ENCODE assay signal across 17 cellular contexts in the genomic region with DNA sequence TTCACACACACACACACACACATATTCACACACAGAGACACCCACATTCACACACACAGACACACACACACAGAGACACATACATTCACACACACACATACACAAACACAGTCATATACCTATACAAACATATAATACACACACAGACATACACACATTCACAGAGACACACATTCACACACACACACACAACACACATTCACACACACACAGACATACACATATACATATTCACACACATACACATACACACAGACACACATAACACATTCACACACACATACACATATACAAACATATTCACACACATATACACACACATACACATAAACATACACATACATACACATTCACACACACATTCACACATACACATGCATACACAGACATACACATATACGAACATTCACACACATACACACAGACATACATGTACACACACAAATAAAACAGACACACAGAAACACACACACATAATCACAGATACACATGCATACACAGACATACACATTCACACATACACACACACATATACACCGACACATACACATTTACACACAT. TPM values are rescaled to one million over a fixed set of nuclear protein-coding genes. Genes with fewer than 3 reads are reported as not detected.
A peak's percentile ranks its signal among the peaks of the same experiment; 100 is the strongest.
DNase-seq lines count a peak whose midpoint lies in the region; ATAC-seq, FAIRE-seq and TF ChIP-seq lines count a peak whose summit lies in the region.
"Had no signal": no experiment of that assay in that cellular context is flagged by ENCODE, and none has a peak within 500 bp of the region (broad histone marks: within the 10 kb centered on the region; RNA-seq: fewer than 3 reads in every experiment).

No MANE protein-coding gene starts in this region.

- H2AFZ ChIP-seq in keratinocyte (ENCODE audit: control insufficient read depth, low read length) = no peak overlapping the region

- H3K27ac ChIP-seq in BLaER1 (peak overlapping the region; percentile 76), angular gyrus (ENCODE audit: low read depth, low read length) (peak overlapping the region; percentile 23), keratinocyte (ENCODE audit: control insufficient read depth, insufficient read depth, low read length) (peak overlapping the region; percentile 89)
- H3K27ac ChIP-seq: ovary, SK-N-MC had no signal

- no peak overlapping the region for H3K27ac Mint-ChIP-seq in activated T-helper 2 cell treated with anti-CD3 and anti-CD28 coated beads, Interferon-gamma antibody, Interleukin-2, Interleukin-4, amounts not matched to agents 10 μg/mL and 5 μg/mL and 100 μg/mL, durations not matched to agents 14 hours and 24 hours and 36 hours
- H3K27ac Mint-ChIP-seq: activated naive CD4-positive, alpha-beta T cell treated with anti-CD3 and anti-CD28 coated beads for 36 hours; CD4-positive, alpha-beta T cell; T-helper 2 cell treated with Interferon-gamma antibody and Interleukin-4, amounts not matched to agents 5 μg/mL and 100 μg/mL, for 36 hours had no signal

- peak; percentile 9 for ATAC-seq in HG02798 (IDR thresholded peaks at IDR 0.05; ENCODE audit: poor library complexity, unreplicated experiment)
- ATAC-seq in HG03342 (IDR thresholded peaks at IDR 0.05; ENCODE audit: unreplicated experiment) = no peak

- dilution Hi-C loops in keratinocyte (cut with MboI; ENCODE audit: extremely low pct_ligation_motif_present, low sequenced_read_pairs) = no loop called here

- no peaks in the 10 kb centered on the region for H3K36me3 Mint-ChIP-seq in activated T-helper 2 cell treated with anti-CD3 and anti-CD28 coated beads, Interferon-gamma antibody, Interleukin-2, Interleukin-4, amounts not matched to agents 10 μg/mL and 5 μg/mL and 100 μg/mL, durations not matched to agents 14 hours and 24 hours and 36 hours (ENCODE audit: low read depth)
- H3K36me3 Mint-ChIP-seq: naive thymus-derived CD8-positive, alpha-beta T cell had no signal

- intact Hi-C loops in activated T-helper 2 cell treated with anti-CD3 and anti-CD28 coated beads, Interferon-gamma antibody, Interleukin-2, Interleukin-4, amounts not matched to agents 10 μg/mL and 5 μg/mL and 100 μg/mL, durations not matched to agents 14 hours and 24 hours and 36 hours (cut with micrococcal nuclease) = loop anchor here (1.0 kb wide), 2 partner anchors 24 to 81 kb away; no protein-coding TSS in a partner anchor

- H3K9me3 ChIP-seq in BLaER1 = no peaks in the 10 kb centered on the region
- H3K9me3 ChIP-seq in keratinocyte (ENCODE audit: control insufficient read depth, low read depth, low read length) = no peaks in the 10 kb centered on the region
- H3K9me3 ChIP-seq: ovary, uterus had no signal

- no peak overlapping the region for H3K4me3 Mint-ChIP-seq in activated T-helper 2 cell treated with anti-CD3 and anti-CD28 coated beads, Interferon-gamma antibody, Interleukin-2, Interleukin-4, amounts not matched to agents 10 μg/mL and 5 μg/mL and 100 μg/mL, durations not matched to agents 14 hours and 24 hours and 36 hours (ENCODE audit: low read depth)
- H3K4me3 Mint-ChIP-seq: activated naive CD4-positive, alpha-beta T cell treated with anti-CD3 and anti-CD28 coated beads for 36 hours; CD4-positive, alpha-beta T cell; naive thymus-derived CD8-positive, alpha-beta T cell; T-helper 2 cell treated with Interferon-gamma antibody and Interleukin-4, amounts not matched to agents 5 μg/mL and 100 μg/mL, for 36 hours had no signal

- TF ChIP-seq CTCF in keratinocyte (optimal IDR thresholded peaks at IDR 0.05 in 1 of 3, IDR thresholded peaks at IDR 0.05 in 1 of 3, conservative IDR thresholded peaks at IDR 0.05 in 1 of 3; ENCODE audit: extremely low read depth in 1 of 3, insufficient read depth in 2 of 3, low read length in 3 of 3) = no peak

- no peak overlapping the region for H3K4me3 ChIP-seq in BLaER1
- no peak overlapping the region for H3K4me3 ChIP-seq in keratinocyte (ENCODE audit: control insufficient read depth in 2 of 3, extremely low read depth in 1 of 3, insufficient read depth in 2 of 3, low read depth in 1 of 3, low read length in 3 of 3)
- H3K4me3 ChIP-seq: ovary, SK-N-MC, uterus had no signal

- H3K79me2 ChIP-seq in keratinocyte (ENCODE audit: control insufficient read depth, insufficient read depth, low read length) = peaks cover 14% of the 10 kb centered on the region

- FAIRE-seq in keratinocyte (lab: Jason Lieb, UNC) = no peak

- H3K4me1 ChIP-seq in BLaER1 (peaks cover 98% of the 10 kb centered on the region), keratinocyte (ENCODE audit: control insufficient read depth, extremely low read depth, insufficient read depth, low read length) (peaks cover 46% of the 10 kb centered on the region)

- H4K20me1 ChIP-seq in BLaER1 (no peaks in the 10 kb centered on the region), keratinocyte (ENCODE audit: control insufficient read depth, extremely low read depth, insufficient read depth, low read length) (no peaks in the 10 kb centered on the region)

- DNase-seq in keratinocyte (ENCODE audit: low read depth, low spot score) (no peak), AG08395 (ENCODE audit: low spot score) (no peak), NCI-H2029 treated with DMSO at 0.1 percent for 48 hours (lab: John Stamatoyannopoulos, UW) (no peak)
- DNase-seq in activated T-helper 2 cell treated with anti-CD3 and anti-CD28 coated beads, Interferon-gamma antibody, Interleukin-2, Interleukin-4, amounts not matched to agents 10 μg/mL and 5 μg/mL and 100 μg/mL, durations not matched to agents 14 hours and 24 hours and 36 hours (ENCODE audit: low spot score) = no peak
- DNase-seq: NCI-H187, NCI-H774 had no signal

- H3K4me2 ChIP-seq in BLaER1 = peak overlapping the region; percentile 91
- H3K4me2 ChIP-seq in keratinocyte (ENCODE audit: control insufficient read depth, extremely low read depth, insufficient read depth, low read depth, low read length) = no peak overlapping the region

- peak overlapping the region; percentile 45; the same call in 1 of the 2 replicates for H3K9ac ChIP-seq in BLaER1
- peak overlapping the region; percentile 73 for H3K9ac ChIP-seq in keratinocyte (ENCODE audit: control insufficient read depth, extremely low read depth, insufficient read depth, low read length)

- H3K27me3 ChIP-seq in BLaER1 (peaks cover 37% of the 10 kb centered on the region), keratinocyte (ENCODE audit: control insufficient read depth, extremely low read depth, insufficient read depth, low read length) (peaks cover 27% of the 10 kb centered on the region)
- H3K27me3 ChIP-seq: ovary, uterus had no signal

- H3K36me3 ChIP-seq in BLaER1 = no peaks in the 10 kb centered on the region
- peaks cover 0 to 7% of the 10 kb centered on the region in 2 experiments for H3K36me3 ChIP-seq in keratinocyte (ENCODE audit: control insufficient read depth in 2 of 2, extremely low read depth in 1 of 2, insufficient read depth in 2 of 2, low read length in 2 of 2)
- H3K36me3 ChIP-seq: ovary, uterus had no signal

- H3K4me1 Mint-ChIP-seq in activated T-helper 2 cell treated with anti-CD3 and anti-CD28 coated beads, Interferon-gamma antibody, Interleukin-2, Interleukin-4, amounts not matched to agents 10 μg/mL and 5 μg/mL and 100 μg/mL, durations not matched to agents 14 hours and 24 hours and 36 hours (ENCODE audit: low read depth) = peaks cover 4% of the 10 kb centered on the region

- no peaks in the 10 kb centered on the region for H3K9me3 Mint-ChIP-seq in activated T-helper 2 cell treated with anti-CD3 and anti-CD28 coated beads, Interferon-gamma antibody, Interleukin-2, Interleukin-4, amounts not matched to agents 10 μg/mL and 5 μg/mL and 100 μg/mL, durations not matched to agents 14 hours and 24 hours and 36 hours
- H3K9me3 Mint-ChIP-seq: activated naive CD4-positive, alpha-beta T cell treated with anti-CD3 and anti-CD28 coated beads for 36 hours; CD4-positive, alpha-beta T cell; naive thymus-derived CD8-positive, alpha-beta T cell; T-helper 2 cell treated with Interferon-gamma antibody and Interleukin-4, amounts not matched to agents 5 μg/mL and 100 μg/mL, for 36 hours had no signal

- H3K9me1 ChIP-seq in keratinocyte (ENCODE audit: control insufficient read depth, extremely low read depth, insufficient read depth, low read length) = no peaks in the 10 kb centered on the region

- H3K27me3 Mint-ChIP-seq in activated T-helper 2 cell treated with anti-CD3 and anti-CD28 coated beads, Interferon-gamma antibody, Interleukin-2, Interleukin-4, amounts not matched to agents 10 μg/mL and 5 μg/mL and 100 μg/mL, durations not matched to agents 14 hours and 24 hours and 36 hours (ENCODE audit: low read depth) = peaks cover 6% of the 10 kb centered on the region

RNA-seq across cellular contexts. Expression of a gene that starts 7.9 kb away (rescaled TPM):
- polyA plus RNA-seq in keratinocyte = 0.65 to 1.7 TPM (median 1.2 TPM) in 3 replicates
- polyA plus RNA-seq in keratinocyte (2011; ENCODE audit: low read depth) = not detected
- polyA plus RNA-seq in keratinocyte (2011; cell fraction: cytosol; rRNA removed) = 0.55 and 0.81 TPM in 2 replicates
- 6.7 and 11.7 TPM in 2 replicates for polyA plus RNA-seq in keratinocyte (2011; cell fraction: nucleus; rRNA removed)
- polyA plus RNA-seq in keratinocyte (2012; ENCODE audit: low replicate concordance) = 0.68 and 0.72 TPM in 2 replicates
- 0.38 to 0.96 TPM in 2 of 3 replicates, not detected in the other for polyA minus RNA-seq in keratinocyte
- polyA minus RNA-seq in keratinocyte (2011; cell fraction: cytosol; rRNA and poly(A)+ RNA removed) = not detected
- polyA minus RNA-seq in keratinocyte (2011; cell fraction: nucleus; rRNA and poly(A)+ RNA removed) = 1.3 and 1.8 TPM in 2 replicates
- total RNA-seq in activated T-helper 2 cell treated with anti-CD3 and anti-CD28 coated beads, Interferon-gamma antibody, Interleukin-2, Interleukin-4, amounts not matched to agents 10 μg/mL and 5 μg/mL and 100 μg/mL, durations not matched to agents 14 hours and 24 hours and 36 hours = not detected in 2 replicates
- total RNA-seq: activated naive CD4-positive, alpha-beta T cell treated with anti-CD3 and anti-CD28 coated beads for 36 hours; CD4-positive, alpha-beta T cell had no signal

RNA-seq across cellular contexts. Expression of a gene that starts 10.2 kb away (rescaled TPM):
- polyA plus RNA-seq in keratinocyte = 10.3 to 26.1 TPM (median 15.3 TPM) in 3 replicates
- polyA plus RNA-seq in keratinocyte (2011; ENCODE audit: low read depth) = 2.1 TPM
- 15.3 and 37.7 TPM in 2 replicates for polyA plus RNA-seq in keratinocyte (2011; cell fraction: cytosol; rRNA removed)
- polyA plus RNA-seq in keratinocyte (2011; cell fraction: nucleus; rRNA removed) = 15.4 and 26.2 TPM in 2 replicates
- 6.2 and 33.8 TPM in 2 replicates for polyA plus RNA-seq in keratinocyte (2012; ENCODE audit: low replicate concordance)
- polyA minus RNA-seq in keratinocyte = 9.0 to 17.2 TPM (median 11.8 TPM) in 3 replicates
- polyA minus RNA-seq in keratinocyte (2011; cell fraction: cytosol; rRNA and poly(A)+ RNA removed) = 42.6 TPM
- 12.3 and 17.7 TPM in 2 replicates for polyA minus RNA-seq in keratinocyte (2011; cell fraction: nucleus; rRNA and poly(A)+ RNA removed)
- not detected in 2 replicates for total RNA-seq in activated T-helper 2 cell treated with anti-CD3 and anti-CD28 coated beads, Interferon-gamma antibody, Interleukin-2, Interleukin-4, amounts not matched to agents 10 μg/mL and 5 μg/mL and 100 μg/mL, durations not matched to agents 14 hours and 24 hours and 36 hours
- total RNA-seq: activated naive CD4-positive, alpha-beta T cell treated with anti-CD3 and anti-CD28 coated beads for 36 hours; CD4-positive, alpha-beta T cell had no signal

RNA-seq across cellular contexts. Expression of a gene that starts 37.9 kb away (rescaled TPM):
- 38.7 to 63.2 TPM (median 45.8 TPM) in 3 replicates for polyA plus RNA-seq in keratinocyte
- polyA plus RNA-seq in keratinocyte (2011; ENCODE audit: low read depth) = 42.7 TPM
- 52.9 and 55.5 TPM in 2 replicates for polyA plus RNA-seq in keratinocyte (2011; cell fraction: cytosol; rRNA removed)
- 80.8 and 105 TPM in 2 replicates for polyA plus RNA-seq in keratinocyte (2011; cell fraction: nucleus; rRNA removed)
- 37.2 and 79.4 TPM in 2 replicates for polyA plus RNA-seq in keratinocyte (2012; ENCODE audit: low replicate concordance)
- 33.4 to 50.5 TPM (median 35.0 TPM) in 3 replicates for polyA minus RNA-seq in keratinocyte
- 79.8 TPM for polyA minus RNA-seq in keratinocyte (2011; cell fraction: cytosol; rRNA and poly(A)+ RNA removed)
- 33.3 and 45.4 TPM in 2 replicates for polyA minus RNA-seq in keratinocyte (2011; cell fraction: nucleus; rRNA and poly(A)+ RNA removed)
- 0.41 TPM in 1 of 2 replicates, not detected in the other for total RNA-seq in activated T-helper 2 cell treated with anti-CD3 and anti-CD28 coated beads, Interferon-gamma antibody, Interleukin-2, Interleukin-4, amounts not matched to agents 10 μg/mL and 5 μg/mL and 100 μg/mL, durations not matched to agents 14 hours and 24 hours and 36 hours
- total RNA-seq: activated naive CD4-positive, alpha-beta T cell treated with anti-CD3 and anti-CD28 coated beads for 36 hours had no signal

RNA-seq across cellular contexts. Expression of a gene that starts 46.5 kb away (rescaled TPM):
- polyA plus RNA-seq in keratinocyte = 14.9 to 22.6 TPM (median 20.6 TPM) in 3 replicates
- polyA plus RNA-seq in keratinocyte (2011; ENCODE audit: low read depth) = 27.6 TPM
- 9.1 and 16.9 TPM in 2 replicates for polyA plus RNA-seq in keratinocyte (2011; cell fraction: cytosol; rRNA removed)
- 61.7 and 94.2 TPM in 2 replicates for polyA plus RNA-seq in keratinocyte (2011; cell fraction: nucleus; rRNA removed)
- 40.0 and 43.0 TPM in 2 replicates for polyA plus RNA-seq in keratinocyte (2012; ENCODE audit: low replicate concordance)
- polyA minus RNA-seq in keratinocyte = 25.6 to 54.8 TPM (median 27.0 TPM) in 3 replicates
- 32.8 TPM for polyA minus RNA-seq in keratinocyte (2011; cell fraction: cytosol; rRNA and poly(A)+ RNA removed)
- polyA minus RNA-seq in keratinocyte (2011; cell fraction: nucleus; rRNA and poly(A)+ RNA removed) = 53.1 and 55.9 TPM in 2 replicates
- total RNA-seq in activated T-helper 2 cell treated with anti-CD3 and anti-CD28 coated beads, Interferon-gamma antibody, Interleukin-2, Interleukin-4, amounts not matched to agents 10 μg/mL and 5 μg/mL and 100 μg/mL, durations not matched to agents 14 hours and 24 hours and 36 hours = 45.3 and 48.5 TPM in 2 replicates

Comparison
In these comparisons a context has a peak if more than half of its experiments do, and no peak if none do; other contexts are left out.
1. H3K27ac ChIP-seq: peak in every context shown above with its lines; median percentile 89 in keratinocyte; 76 in BLaER1; 23 in angular gyrus.